Comparison of ENCODE assay signal across 1 cellular context in the genomic region with DNA sequence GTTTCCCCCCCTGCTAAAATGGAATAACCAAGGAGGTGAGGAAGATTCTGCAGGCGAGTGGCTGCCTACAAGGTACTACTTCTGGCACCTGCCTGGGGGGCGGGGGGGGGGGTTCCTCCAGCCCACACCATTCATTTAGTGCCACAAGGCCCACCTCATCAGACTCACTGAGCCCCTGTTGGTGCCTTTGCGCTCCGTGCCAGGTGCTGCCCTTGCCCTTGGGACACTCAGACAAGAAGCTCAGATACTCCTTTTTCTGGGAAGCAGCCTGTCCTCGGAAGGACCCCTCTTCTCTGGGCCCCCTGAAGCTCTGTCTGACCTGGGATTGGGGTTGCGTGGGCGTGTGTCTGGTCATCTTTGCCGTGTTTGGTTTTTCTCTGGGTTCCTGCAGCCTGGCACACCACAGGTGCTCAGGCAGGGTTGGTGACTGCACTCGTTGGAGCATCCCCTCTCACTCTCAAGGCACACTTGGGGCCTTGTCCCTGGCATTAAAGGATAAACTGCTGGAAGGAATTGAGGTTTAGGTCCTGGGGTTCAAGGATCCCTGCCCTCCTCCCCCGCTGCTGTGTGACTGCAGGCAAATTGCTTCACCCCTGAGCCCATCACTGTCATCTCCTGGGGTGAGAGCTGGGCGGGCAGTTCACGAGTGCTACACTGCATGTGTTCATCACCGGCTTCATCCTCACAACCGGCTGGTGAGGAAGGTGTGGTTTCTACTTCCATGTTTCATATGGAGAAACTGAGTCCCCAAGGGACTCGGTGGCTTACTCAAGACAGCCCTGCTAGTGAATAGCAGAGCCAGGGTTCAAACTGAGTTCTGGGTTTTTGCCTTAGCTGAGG.
TF ChIP-seq lines count a peak whose summit lies in the region.

No MANE protein-coding gene starts in this region.

TF ChIP-seq in IMR-90, 13 proteins besides CTCF, POLR2A, EP300 and RAD21:
- TF ChIP-seq CHD1 (IDR thresholded peaks at IDR 0.05; ENCODE audit: low read depth, low read length): no peak
- TF ChIP-seq MXI1 (IDR thresholded peaks at IDR 0.05; ENCODE audit: borderline replicate concordance, low read depth, low read length): no peak
- no peak for TF ChIP-seq MAZ (IDR thresholded peaks at IDR 0.05; ENCODE audit: borderline replicate concordance, low read depth, low read length)
